1 cellular context compared by ENCODE assay signal in genomic region chr2:179273461-179273962, GRCh38.
TF ChIP-seq lines count a peak whose summit lies in the region.

No MANE protein-coding gene starts in this region.

TF ChIP-seq in IMR-90, 13 proteins besides CTCF, POLR2A, EP300 and RAD21 (continued from another document):
- TF ChIP-seq USF2 (IDR thresholded peaks at IDR 0.05; ENCODE audit: low read depth, low read length) (no peak), MAZ (IDR thresholded peaks at IDR 0.05; ENCODE audit: borderline replicate concordance, low read depth, low read length) (no peak), BHLHE40 (IDR thresholded peaks at IDR 0.05; ENCODE audit: low read depth, low read length) (no peak), CHD1 (IDR thresholded peaks at IDR 0.05; ENCODE audit: low read depth, low read length) (no peak)
- TF ChIP-seq, protein P1, sequence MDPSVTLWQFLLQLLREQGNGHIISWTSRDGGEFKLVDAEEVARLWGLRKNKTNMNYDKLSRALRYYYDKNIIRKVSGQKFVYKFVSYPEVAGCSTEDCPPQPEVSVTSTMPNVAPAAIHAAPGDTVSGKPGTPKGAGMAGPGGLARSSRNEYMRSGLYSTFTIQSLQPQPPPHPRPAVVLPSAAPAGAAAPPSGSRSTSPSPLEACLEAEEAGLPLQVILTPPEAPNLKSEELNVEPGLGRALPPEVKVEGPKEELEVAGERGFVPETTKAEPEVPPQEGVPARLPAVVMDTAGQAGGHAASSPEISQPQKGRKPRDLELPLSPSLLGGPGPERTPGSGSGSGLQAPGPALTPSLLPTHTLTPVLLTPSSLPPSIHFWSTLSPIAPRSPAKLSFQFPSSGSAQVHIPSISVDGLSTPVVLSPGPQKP (IDR thresholded peaks at IDR 0.05; ENCODE audit: borderline replicate concordance, low read depth, low read length) = no peak
